In genomic region chr5:168992687-168993086, GRCh38 we compare ENCODE assay signal across 15 cellular contexts.
DNase-seq lines count a peak whose midpoint lies in the region; TF ChIP-seq lines count a peak whose summit lies in the region.
"Had no signal": no experiment of that assay in that cellular context is flagged by ENCODE, and none has a peak within 500 bp of the region (broad histone marks: within the 10 kb centered on the region; RNA-seq: fewer than 3 reads in every experiment).

No MANE protein-coding gene starts in this region.

- TF ChIP-seq CTCF in A673 (conservative IDR thresholded peaks at IDR 0.05; ENCODE audit: low read depth, low read length) (peak; percentile 36; the same call in 1 of the 2 replicates), coronary artery (IDR thresholded peaks at IDR 0.05) (no peak), adrenal gland (IDR thresholded peaks at IDR 0.05) (no peak)

- H3K27ac ChIP-seq in A673 (ENCODE audit: low read depth, low read length, poor library complexity, severe bottlenecking) (no peak overlapping the region), coronary artery (no peak overlapping the region), adrenal gland (no peak overlapping the region)
- H3K27ac ChIP-seq: BLaER1 treated with 17β-estradiol and CSF1 and Interleukin-3, amounts not matched to agents 10 nM and 100 nM; KMS-11; SK-N-MC had no signal

- DNase-seq in A673 (ENCODE audit: low spot score) (peak; percentile 3), HEK293T (ENCODE audit: extremely low spot score) (peak; percentile 53), astrocyte of the hippocampus (ENCODE audit: low read depth, low spot score) (peak; percentile 69), medulla oblongata (ENCODE audit: extremely low spot score) (peak; percentile 41), coronary artery (ENCODE audit: low spot score) (no peak), MG63 (no peak), adrenal gland (no peak), middle frontal gyrus (ENCODE audit: extremely low spot score, low spot score) (no peak)
- DNase-seq: activated CD4-positive, alpha-beta T cell treated with anti-CD3 and anti-CD28 coated beads, Interleukin-2, amount 10 ng/mL, durations not matched to agents 24 days and 14 days; NCI-H446 treated with DMSO at 0.1 percent for 48 hours had no signal

- H3K9me3 ChIP-seq in A673 (ENCODE audit: low read depth, low read length, poor library complexity, severe bottlenecking), result no peaks in the 10 kb centered on the region
- 0 out of 2 replicates have a peak, but pooled peaks cover 2% of the 10 kb centered on the region for H3K9me3 ChIP-seq in MG63
- no peaks in the 10 kb centered on the region for H3K9me3 ChIP-seq in adrenal gland (replicated peaks in 1 of 3)
- H3K9me3 ChIP-seq: BLaER1 treated with 17β-estradiol and CSF1 and Interleukin-3, amounts not matched to agents 10 nM and 100 nM; upper lobe of left lung had no signal

- CTCF ChIA-PET in A673 (lab: Charles Lee), result no interaction called here
- CTCF ChIA-PET in HEK293T (lab: Yijun Ruan, JAX), result interaction anchor here (0.8 to 1.2 kb wide), 2 partner anchors 12 to 168 kb away, joined by 3 to 5 read pairs; no protein-coding TSS in a partner anchor

- BruUV-seq in A673 (replicated peaks; lab: Mats Ljungman, UMichigan), result no TSS peak

- intact Hi-C loops in A673 (cut with micrococcal nuclease; ENCODE audit: unreplicated experiment), result no loop called here
- intact Hi-C loops in adrenal gland (cut with DNase I), result loop anchor here in 1 of 2 donors (5.0 kb wide), 1 partner anchor 310 kb away; the partner anchor contains the start of gene SLIT3

- POLR2A ChIA-PET in A673 (lab: Charles Lee; ENCODE audit: low non-redundant PET), result no interaction called here
- POLR2A ChIA-PET in HEK293T (lab: Yijun Ruan, JAX), result interaction anchor here (2.0 kb wide), 1 partner anchor 591 kb away, joined by 6 read pairs; the partner anchor contains the start of gene SPDL1

- 81 to 89% (median 86%) methylated on average over 11 of the region's 11 CpGs for WGBS in adrenal gland, 4 donors

- H3K4me1 ChIP-seq in A673 (ENCODE audit: insufficient read depth, low read length, poor library complexity, severe bottlenecking) (no peaks in the 10 kb centered on the region), adrenal gland (replicated peaks in 1 of 2) (peaks cover 0 to 7% of the 10 kb centered on the region in 2 donors)
- H3K4me1 ChIP-seq: upper lobe of left lung had no signal

- no peak overlapping the region for H3K4me3 ChIP-seq in A673 (ENCODE audit: low read depth, low read length, poor library complexity, severe bottlenecking)
- no peak overlapping the region for H3K4me3 ChIP-seq in coronary artery
- no peak overlapping the region for H3K4me3 ChIP-seq in MG63
- H3K4me3 ChIP-seq in adrenal gland, result no peak overlapping the region
- H3K4me3 ChIP-seq: BLaER1 treated with 17β-estradiol and CSF1 and Interleukin-3, amounts not matched to agents 10 nM and 100 nM; SK-N-MC; skin epidermis; upper lobe of left lung had no signal

- TF ChIP-seq POLR2A in adrenal gland (IDR thresholded peaks at IDR 0.05), result no peak

- H3K27me3 ChIP-seq in A673 (replicated peaks; ENCODE audit: insufficient read depth, low read depth, low read length, poor library complexity) (peaks cover 33% of the 10 kb centered on the region), MG63 (no peaks in the 10 kb centered on the region; the same call in 1 of the 2 replicates), adrenal gland (no peaks in the 10 kb centered on the region)
- H3K27me3 ChIP-seq: BLaER1 treated with 17β-estradiol and CSF1 and Interleukin-3, amounts not matched to agents 10 nM and 100 nM; upper lobe of left lung had no signal

- no peaks in the 10 kb centered on the region for H3K36me3 ChIP-seq in A673 (ENCODE audit: insufficient read depth, low read length, poor library complexity, severe bottlenecking)
- no peaks in the 10 kb centered on the region for H3K36me3 ChIP-seq in MG63
- no peaks in the 10 kb centered on the region for H3K36me3 ChIP-seq in adrenal gland (replicated peaks in 1 of 2)
- H3K36me3 ChIP-seq: BLaER1 treated with 17β-estradiol and CSF1 and Interleukin-3, amounts not matched to agents 10 nM and 100 nM; upper lobe of left lung had no signal

TF ChIP-seq in HEK293T, 16 proteins besides CTCF, POLR2A, EP300 and RAD21:
- no peak for TF ChIP-seq CTBP1 (IDR thresholded peaks at IDR 0.05; ENCODE audit: borderline replicate concordance)
- TF ChIP-seq NFRKB (IDR thresholded peaks at IDR 0.05), result no peak
- no peak for TF ChIP-seq ELF4 (IDR thresholded peaks at IDR 0.05)
- TF ChIP-seq BHLHE40 (IDR thresholded peaks at IDR 0.05; ENCODE audit: borderline replicate concordance), result no peak
- TF ChIP-seq L3MBTL2 (conservative IDR thresholded peaks at IDR 0.05), result no peak
- no peak for TF ChIP-seq LEF1 (IDR thresholded peaks at IDR 0.05; ENCODE audit: borderline replicate concordance)
- TF ChIP-seq FOXM1 (IDR thresholded peaks at IDR 0.05; ENCODE audit: borderline replicate concordance), result no peak
- TF ChIP-seq TARDBP (IDR thresholded peaks at IDR 0.05), result no peak

Comparison
In these comparisons a context has a peak if more than half of its experiments do, and no peak if none do; other contexts are left out.
1. DNase-seq: peak in A673 (single experiment), HEK293T (single experiment), astrocyte of the hippocampus (single experiment) and medulla oblongata (single experiment); none in coronary artery (single experiment), MG63 (single experiment), adrenal gland (0 of 7) and middle frontal gyrus (single experiment).